Comparison of ENCODE assay signal across 15 cellular contexts in genomic region chr15:64624242-64624641, GRCh38.
A peak's percentile ranks its signal among the peaks of the same experiment; 100 is the strongest.
DNase-seq lines count a peak whose midpoint lies in the region; ATAC-seq and TF ChIP-seq lines count a peak whose summit lies in the region.
"Had no signal": no experiment of that assay in that cellular context is flagged by ENCODE, and none has a peak within 500 bp of the region (broad histone marks: within the 10 kb centered on the region; RNA-seq: fewer than 3 reads in every experiment).

No MANE protein-coding gene starts in this region.

- H3F3A ChIP-seq in MM.1S (ENCODE audit: insufficient read depth, low read length) = no peaks in the 10 kb centered on the region

- no peak overlapping the region for H3K9ac ChIP-seq in KMS-11
- H3K9ac ChIP-seq in MM.1S (ENCODE audit: low read length) = no peak overlapping the region
- H3K9ac ChIP-seq: BLaER1 had no signal

- no peak for ATAC-seq in natural killer cell
- no peak for ATAC-seq in HG02588 (IDR thresholded peaks at IDR 0.05; ENCODE audit: unreplicated experiment)
- no peak for ATAC-seq in HG03565 (IDR thresholded peaks at IDR 0.05; ENCODE audit: unreplicated experiment)

- no peak overlapping the region for H3K27ac ChIP-seq in CD8-positive, alpha-beta memory T cell (ENCODE audit: low read depth, low read length)
- H3K27ac ChIP-seq in KMS-11 (peak overlapping the region; percentile 64; the same call in 1 of the 2 replicates), MM.1S (ENCODE audit: low read length) (no peak overlapping the region)
- H3K27ac ChIP-seq: BLaER1, coronary artery had no signal

- no peaks in the 10 kb centered on the region for H3K27me3 Mint-ChIP-seq in CD8-positive, alpha-beta memory T cell
- no peaks in the 10 kb centered on the region for H3K27me3 Mint-ChIP-seq in activated T-helper 2 cell treated with anti-CD3 and anti-CD28 coated beads, Interferon-gamma antibody, Interleukin-2, Interleukin-4, amounts not matched to agents 10 μg/mL and 5 μg/mL and 100 μg/mL, durations not matched to agents 14 hours and 24 hours and 36 hours (ENCODE audit: low read depth)
- H3K27me3 Mint-ChIP-seq in natural killer cell (ENCODE audit: low read depth in 2 of 2) = no peaks in the 10 kb centered on the region

- DNase-seq in CD8-positive, alpha-beta memory T cell = peak in 1 of 5 donors; percentile 33
- DNase-seq in activated T-helper 2 cell treated with anti-CD3 and anti-CD28 coated beads, Interferon-gamma antibody, Interleukin-2, Interleukin-4, amounts not matched to agents 10 μg/mL and 5 μg/mL and 100 μg/mL, durations not matched to agents 14 hours and 24 hours and 36 hours (ENCODE audit: low spot score) = no peak
- DNase-seq in natural killer cell (no peak), MM.1S (no peak), pons (ENCODE audit: low spot score) (no peak)
- DNase-seq: MG63, NCI-H187, NCI-H510A treated with DMSO at 0.1 percent for 48 hours, sigmoid colon, transverse colon had no signal

- H2AFZ ChIP-seq in KMS-11 (ENCODE audit: low read depth) = no peak overlapping the region
- no peak overlapping the region for H2AFZ ChIP-seq in MM.1S (ENCODE audit: low read length)

- H3K9me3 ChIP-seq in CD8-positive, alpha-beta memory T cell (ENCODE audit: low read length) = no peaks in the 10 kb centered on the region
- no peaks in the 10 kb centered on the region for H3K9me3 ChIP-seq in MM.1S (replicated peaks; ENCODE audit: insufficient read depth, low read length)
- H3K9me3 ChIP-seq: BLaER1, MG63, sigmoid colon, transverse colon had no signal

- H3K4me1 ChIP-seq in CD8-positive, alpha-beta memory T cell (ENCODE audit: insufficient read depth, low read length) = peaks cover 89% of the 10 kb centered on the region
- H3K4me1 ChIP-seq in KMS-11 (ENCODE audit: low read depth, poor library complexity, severe bottlenecking) = peaks cover 70% of the 10 kb centered on the region
- no peaks in the 10 kb centered on the region for H3K4me1 ChIP-seq in MM.1S (ENCODE audit: low read length)

- peaks cover 76 to 93% (median 84%) of the 10 kb centered on the region in 3 donors for H3K4me1 Mint-ChIP-seq in CD8-positive, alpha-beta memory T cell
- H3K4me1 Mint-ChIP-seq in activated T-helper 2 cell treated with anti-CD3 and anti-CD28 coated beads, Interferon-gamma antibody, Interleukin-2, Interleukin-4, amounts not matched to agents 10 μg/mL and 5 μg/mL and 100 μg/mL, durations not matched to agents 14 hours and 24 hours and 36 hours (ENCODE audit: low read depth) = peaks cover 63% of the 10 kb centered on the region
- H3K4me1 Mint-ChIP-seq in natural killer cell = peaks cover 79 to 81% of the 10 kb centered on the region in 2 donors

- peaks cover 0 to 12% (median 4%) of the 10 kb centered on the region in 3 donors for H3K36me3 Mint-ChIP-seq in CD8-positive, alpha-beta memory T cell
- peaks cover 33% of the 10 kb centered on the region for H3K36me3 Mint-ChIP-seq in activated T-helper 2 cell treated with anti-CD3 and anti-CD28 coated beads, Interferon-gamma antibody, Interleukin-2, Interleukin-4, amounts not matched to agents 10 μg/mL and 5 μg/mL and 100 μg/mL, durations not matched to agents 14 hours and 24 hours and 36 hours (ENCODE audit: low read depth)
- no peaks in the 10 kb centered on the region for H3K36me3 Mint-ChIP-seq in natural killer cell

- no peaks in the 10 kb centered on the region for H3K36me3 ChIP-seq in CD8-positive, alpha-beta memory T cell (ENCODE audit: insufficient read depth, low read length)
- H3K36me3 ChIP-seq in KMS-11 (ENCODE audit: insufficient read depth) (no peaks in the 10 kb centered on the region), MM.1S (replicated peaks; ENCODE audit: insufficient read depth, low read length) (no peaks in the 10 kb centered on the region)
- H3K36me3 ChIP-seq: sigmoid colon, transverse colon had no signal

- H3K27me3 ChIP-seq in CD8-positive, alpha-beta memory T cell (ENCODE audit: insufficient read depth, low read length, poor library complexity, severe bottlenecking) = no peaks in the 10 kb centered on the region
- no peaks in the 10 kb centered on the region for H3K27me3 ChIP-seq in KMS-11 (ENCODE audit: insufficient read depth, low read depth)
- H3K27me3 ChIP-seq in MM.1S (replicated peaks; ENCODE audit: insufficient read depth, low read length) = no peaks in the 10 kb centered on the region
- H3K27me3 ChIP-seq: BLaER1, MG63, sigmoid colon, transverse colon had no signal

- H3K4me3 Mint-ChIP-seq in CD8-positive, alpha-beta memory T cell = peak overlapping the region in 6 of 7 donors; percentile 38 to 82 (median 78)
- peak overlapping the region; percentile 45 for H3K4me3 Mint-ChIP-seq in activated T-helper 2 cell treated with anti-CD3 and anti-CD28 coated beads, Interferon-gamma antibody, Interleukin-2, Interleukin-4, amounts not matched to agents 10 μg/mL and 5 μg/mL and 100 μg/mL, durations not matched to agents 14 hours and 24 hours and 36 hours (ENCODE audit: low read depth)
- peak overlapping the region; percentile 68 for H3K4me3 Mint-ChIP-seq in natural killer cell

- intact Hi-C loops in activated T-helper 2 cell treated with anti-CD3 and anti-CD28 coated beads, Interferon-gamma antibody, Interleukin-2, Interleukin-4, amounts not matched to agents 10 μg/mL and 5 μg/mL and 100 μg/mL, durations not matched to agents 14 hours and 24 hours and 36 hours (cut with micrococcal nuclease) = loop anchor here (5.0 to 10.0 kb wide), 2 partner anchors 37 to 379 kb away; no protein-coding TSS in a partner anchor
- intact Hi-C loops in natural killer cell (cut with micrococcal nuclease) = loop anchor here (5.0 kb wide), 3 partner anchors 162 to 462 kb away; partner anchors contain the start of genes PPIB and ZNF609

- CTCF ChIA-PET in CD8-positive, alpha-beta memory T cell (lab: Charles Lee) = no interaction called here

- H3K4me3 ChIP-seq in CD8-positive, alpha-beta memory T cell (ENCODE audit: low read length) = no peak overlapping the region
- H3K4me3 ChIP-seq in KMS-11 (IDR thresholded peaks at IDR 0.05; ENCODE audit: insufficient read depth, low read depth, low read length) (no peak overlapping the region), MM.1S (ENCODE audit: low read length) (no peak overlapping the region)
- H3K4me3 ChIP-seq: BLaER1, coronary artery, MG63, sigmoid colon, transverse colon had no signal

- POLR2A ChIA-PET in CD8-positive, alpha-beta memory T cell (lab: Charles Lee) = no interaction called here

- H3K9me2 ChIP-seq in MM.1S (replicated peaks; ENCODE audit: insufficient read depth, low read length) = no peaks in the 10 kb centered on the region

- TF ChIP-seq CTCF in KMS-11 (conservative IDR thresholded peaks at IDR 0.05; ENCODE audit: low read depth, low read length) (no peak), natural killer cell (IDR thresholded peaks at IDR 0.05) (no peak), MM.1S (IDR thresholded peaks at IDR 0.05; ENCODE audit: low read length) (no peak)

- peaks cover 73% of the 10 kb centered on the region for H3K79me2 ChIP-seq in KMS-11 (ENCODE audit: insufficient read depth, low read depth)
- no peaks in the 10 kb centered on the region for H3K79me2 ChIP-seq in MM.1S (ENCODE audit: low read length)

- H3K9me3 Mint-ChIP-seq in CD8-positive, alpha-beta memory T cell = no peaks in the 10 kb centered on the region
- no peaks in the 10 kb centered on the region for H3K9me3 Mint-ChIP-seq in activated T-helper 2 cell treated with anti-CD3 and anti-CD28 coated beads, Interferon-gamma antibody, Interleukin-2, Interleukin-4, amounts not matched to agents 10 μg/mL and 5 μg/mL and 100 μg/mL, durations not matched to agents 14 hours and 24 hours and 36 hours
- no peaks in the 10 kb centered on the region for H3K9me3 Mint-ChIP-seq in natural killer cell

- H4K20me1 ChIP-seq in KMS-11 (ENCODE audit: insufficient read depth) (no peaks in the 10 kb centered on the region), MM.1S (ENCODE audit: insufficient read depth, low read length) (no peaks in the 10 kb centered on the region)

- peak overlapping the region; percentile 30; the same call in 1 of the 2 replicates for H3K4me2 ChIP-seq in KMS-11
- H3K4me2 ChIP-seq in MM.1S (ENCODE audit: low read depth, low read length) = no peak overlapping the region

- peak overlapping the region; percentile 66 to 94 (median 90) for H3K27ac Mint-ChIP-seq in CD8-positive, alpha-beta memory T cell
- peak overlapping the region; percentile 92 for H3K27ac Mint-ChIP-seq in activated T-helper 2 cell treated with anti-CD3 and anti-CD28 coated beads, Interferon-gamma antibody, Interleukin-2, Interleukin-4, amounts not matched to agents 10 μg/mL and 5 μg/mL and 100 μg/mL, durations not matched to agents 14 hours and 24 hours and 36 hours
- peak overlapping the region; percentile 86 to 88 for H3K27ac Mint-ChIP-seq in natural killer cell
